ENCODE assay signal across 8 cellular contexts in genomic region chr10:70053212-70053895, GRCh38. TPM values are rescaled to one million over a fixed set of nuclear protein-coding genes. Genes with fewer than 3 reads are reported as not detected.
DNase-seq lines count a peak whose midpoint lies in the region; TF ChIP-seq lines count a peak whose summit lies in the region.

No MANE protein-coding gene starts in this region.

- H4K20me1 ChIP-seq in neural cell (ENCODE audit: insufficient read depth): no peaks in the 10 kb centered on the region

- no peak for TF ChIP-seq EP300 in neural cell (conservative IDR thresholded peaks at IDR 0.05; ENCODE audit: poor library complexity, severe bottlenecking)

- no peaks in the 10 kb centered on the region for H3K9me2 ChIP-seq in neural cell (ENCODE audit: insufficient read depth, low read length)

- peak overlapping the region; percentile 99 for H3K9ac ChIP-seq in neural cell (ENCODE audit: low read length)

- H3K4me1 Mint-ChIP-seq in immature natural killer cell: peaks cover 8 to 11% of the 10 kb centered on the region in 2 donors

- H3K27ac ChIP-seq in VCaP: peak overlapping the region; percentile 92
- H3K27ac ChIP-seq in neural cell (ENCODE audit: low read length): peak overlapping the region; percentile 93

- CTCF ChIA-PET in GM10248 (lab: Yijun Ruan, JAX): no interaction called here

- DNase-seq in NCI-H1092 treated with DMSO at 0.1 percent for 48 hours (lab: John Stamatoyannopoulos, UW): peak; percentile 8
- no peak for DNase-seq in NCI-H1092 (lab: John Stamatoyannopoulos, UW)
- no peak for DNase-seq in fibroblast of mammary gland (ENCODE audit: low read depth)
- no peak for DNase-seq in immature natural killer cell
- DNase-seq in GM10248 (ENCODE audit: extremely low spot score): no peak
- DNase-seq in NCI-H524 (lab: John Stamatoyannopoulos, UW): no peak

- H3K4me3 Mint-ChIP-seq in immature natural killer cell: peak overlapping the region in 2 of 5 donors; percentile 22 to 29

- no peaks in the 10 kb centered on the region for H3K36me3 ChIP-seq in neural cell (ENCODE audit: insufficient read depth, low read length)

- H3K4me3 ChIP-seq in fibroblast of mammary gland (ENCODE audit: control insufficient read depth, low read depth, low read length) (peak overlapping the region; percentile 59), neural cell (ENCODE audit: low read length) (peak overlapping the region; percentile 90)

- H3F3A ChIP-seq in neural cell (ENCODE audit: insufficient read depth, low read length, poor library complexity, severe bottlenecking): no peaks in the 10 kb centered on the region

- POLR2A ChIA-PET in GM10248 (lab: Yijun Ruan, JAX): no interaction called here

- H3K27ac Mint-ChIP-seq in immature natural killer cell: no peak overlapping the region

- peak overlapping the region; percentile 89 for H2AFZ ChIP-seq in neural cell (ENCODE audit: low read depth, low read length)

- peaks cover 10 to 18% (median 14%) of the 10 kb centered on the region in 3 donors for H3K27me3 Mint-ChIP-seq in immature natural killer cell (ENCODE audit: low read depth in 3 of 3)

- no peaks in the 10 kb centered on the region for H3K9me3 ChIP-seq in neural cell (ENCODE audit: low read length)

- H3K36me3 Mint-ChIP-seq in immature natural killer cell: no peaks in the 10 kb centered on the region

- H3K27me3 ChIP-seq in neural cell (ENCODE audit: insufficient read depth, low read depth, low read length): no peaks in the 10 kb centered on the region

- no peak overlapping the region for H3K4me2 ChIP-seq in neural cell (ENCODE audit: low read length)

- no peak for TF ChIP-seq RAD21 in neural cell (conservative IDR thresholded peaks at IDR 0.05)

- no peak for TF ChIP-seq CTCF in VCaP (conservative IDR thresholded peaks at IDR 0.05)
- no peak for TF ChIP-seq CTCF in fibroblast of mammary gland (conservative IDR thresholded peaks at IDR 0.05; ENCODE audit: control insufficient read depth, insufficient read depth, low read depth, low read length)
- TF ChIP-seq CTCF in neural cell (IDR thresholded peaks at IDR 0.05; ENCODE audit: poor library complexity, severe bottlenecking): no peak
- TF ChIP-seq CTCF in GM10248 (IDR thresholded peaks at IDR 0.05; ENCODE audit: control extremely low read depth, extremely low read depth, low read depth, missing control alignments): no peak

- H3K79me2 ChIP-seq in neural cell (replicated peaks; ENCODE audit: insufficient read depth, low read length): peaks cover 70% of the 10 kb centered on the region

- no peaks in the 10 kb centered on the region for H3K9me3 Mint-ChIP-seq in immature natural killer cell

TF ChIP-seq in neural cell, 6 proteins besides CTCF, POLR2A, EP300 and RAD21:
- TF ChIP-seq REST (IDR thresholded peaks at IDR 0.05; ENCODE audit: borderline replicate concordance) (no peak), TAF1 (IDR thresholded peaks at IDR 0.05; ENCODE audit: low read depth) (peak; percentile 6), EZH2 (IDR thresholded peaks at IDR 0.05; ENCODE audit: borderline replicate concordance, insufficient read depth, low read length, poor library complexity, severe bottlenecking) (no peak)

RNA-seq across cellular contexts. Expression of gene MACROH2A2, which starts 0.7 kb away (rescaled TPM):
- 173 and 177 TPM in 2 replicates for polyA plus RNA-seq in neural cell
- polyA minus RNA-seq in neural cell: 153 and 155 TPM in 2 replicates
- polyA plus RNA-seq in immature natural killer cell: 1 to 10 TPM in 1 of 3 donors, under 1 TPM in 1, not detected in 1; 0.57 to 1.1 TPM

Comparison
In these comparisons a context has a peak if more than half of its experiments do, and no peak if none do; other contexts are left out.
1. RNA of gene MACROH2A2, which starts 0.7 kb away (polyA plus RNA-seq): 173 to 177 TPM in neural cell; 0.57 to 1.1 TPM in immature natural killer cell; every median in the first group is over 10 times any median in the second.